Comparison of ENCODE assay signal across 1 cellular context in the genomic region with DNA sequence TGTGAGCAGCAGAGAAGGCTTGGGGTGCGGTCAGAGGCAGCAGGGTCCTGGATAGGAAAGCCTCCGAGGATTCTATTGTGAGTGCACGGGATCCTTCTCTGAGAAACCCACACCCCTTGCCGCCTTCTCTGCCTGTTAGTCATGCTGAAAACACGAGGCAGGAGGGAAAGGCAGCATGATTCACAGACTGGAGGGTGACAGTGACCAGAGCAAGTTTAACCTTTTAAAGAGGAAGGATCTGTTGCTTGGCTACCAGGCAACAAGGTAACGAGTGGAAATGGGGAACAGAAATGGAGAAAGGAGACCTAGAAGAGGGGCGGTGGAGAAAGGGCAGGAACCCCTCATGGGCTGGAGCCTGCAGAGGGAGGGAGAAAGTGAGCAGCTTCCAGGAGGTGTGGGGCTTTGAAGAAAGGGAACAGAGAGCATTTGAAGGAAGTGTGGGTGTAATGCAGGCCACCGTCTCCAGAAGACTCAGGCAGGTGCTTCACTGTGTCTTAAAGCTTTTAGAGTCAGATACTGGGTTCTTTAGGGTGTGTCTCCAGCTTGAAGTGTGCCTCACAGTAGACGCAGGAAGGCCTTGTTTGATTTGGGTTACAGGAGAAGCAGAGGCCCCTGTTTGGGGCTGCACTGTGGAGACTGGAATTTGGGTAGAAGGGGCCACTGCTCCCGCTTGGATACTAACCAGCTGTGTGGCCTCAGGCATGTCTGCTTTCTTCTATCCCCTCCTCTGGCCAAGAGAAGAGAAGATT.
TF ChIP-seq lines count a peak whose summit lies in the region.

No MANE protein-coding gene starts in this region.

TF ChIP-seq in HepG2, 621 proteins besides CTCF, POLR2A, EP300 and RAD21 (continued from another document):
- TF ChIP-seq NFE2 (CRISPR knock-in tag; IDR thresholded peaks at IDR 0.05) (no peak), KLF11 (CRISPR knock-in tag; IDR thresholded peaks at IDR 0.05) (no peak), FOSL2 (CRISPR knock-in tag; IDR thresholded peaks at IDR 0.05) (peak; percentile 26; the same call in 1 of the 2 replicates), AHR (CRISPR knock-in tag; IDR thresholded peaks at IDR 0.05) (no peak), GATA4 (IDR thresholded peaks at IDR 0.05; ENCODE audit: borderline replicate concordance, low read depth) (no peak)
